8 cellular contexts compared by ENCODE assay signal in the genomic region with DNA sequence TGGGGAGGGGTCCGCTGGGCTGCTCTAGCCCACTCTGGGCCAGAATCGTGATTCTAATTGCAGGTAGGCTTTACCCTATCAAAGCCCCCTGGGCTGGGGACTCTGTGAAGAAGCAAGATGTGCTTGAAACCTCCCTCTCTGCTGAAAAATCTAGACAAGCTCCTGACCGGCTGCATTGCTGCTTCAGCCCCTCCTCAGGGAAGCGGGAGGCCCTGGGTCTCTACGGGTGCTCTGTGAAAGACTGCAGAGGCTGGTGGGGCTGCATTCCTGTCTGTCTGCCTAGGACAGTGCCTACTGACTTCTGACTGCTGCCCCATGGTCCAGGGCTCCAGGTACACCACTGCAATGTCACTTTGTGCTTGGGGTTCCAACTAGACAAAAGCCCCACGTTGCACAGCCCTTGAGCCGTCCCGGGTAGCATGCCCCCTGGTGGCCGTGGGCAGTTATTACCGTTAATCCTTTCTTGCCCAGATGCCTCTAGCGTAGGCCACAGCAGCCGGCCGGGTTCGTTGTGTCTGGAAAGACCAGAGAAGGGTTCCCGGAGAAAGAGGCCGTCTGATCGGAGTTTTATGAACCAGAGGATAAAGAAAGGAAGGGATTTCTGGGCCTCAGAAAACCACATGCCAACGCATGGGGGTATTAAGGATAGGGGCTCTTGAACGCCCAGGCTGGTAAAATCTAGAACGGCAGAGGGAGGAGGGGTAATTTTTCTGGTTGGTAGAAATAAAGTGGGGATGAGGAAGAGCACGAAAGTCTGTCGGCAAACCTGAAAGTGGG. TPM values are rescaled to one million over a fixed set of nuclear protein-coding genes. Genes with fewer than 3 reads are reported as not detected.
DNase-seq lines count a peak whose midpoint lies in the region; ATAC-seq and TF ChIP-seq lines count a peak whose summit lies in the region.

No MANE protein-coding gene starts in this region.

- no peaks in the 10 kb centered on the region for H3K36me3 Mint-ChIP-seq in glutamatergic neuron (ENCODE audit: unreplicated experiment)

- no peak overlapping the region for H3K9ac ChIP-seq in OCI-LY3 (ENCODE audit: low read length)

- DNase-seq in activated gamma-delta T cell treated with Interleukin-2 at 50 U/mL for 16 hours (peak; percentile 38), activated gamma-delta T cell (lab: John Stamatoyannopoulos, UW) (no peak), activated T-helper 1 cell treated with Interleukin-2 at 50 U/mL for 16 hours (ENCODE audit: low read depth) (peak; percentile 21), glutamatergic neuron (peak; percentile 78)
- peak; percentile 28 to 51 for DNase-seq in stimulated activated CD4-positive, alpha-beta T cell treated with anti-CD3 and anti-CD28 coated beads, Interleukin-12 subunit alpha, Interleukin-12 subunit beta, amount 100 ng/mL, for 24 hours (ENCODE audit: low read depth in 2 of 2)

- no peaks in the 10 kb centered on the region for H3K79me2 ChIP-seq in OCI-LY3 (ENCODE audit: low read length)

- no peaks in the 10 kb centered on the region for H3K9me3 Mint-ChIP-seq in glutamatergic neuron (ENCODE audit: unreplicated experiment)

- ATAC-seq in HG03103 (IDR thresholded peaks at IDR 0.05; ENCODE audit: low read depth, unreplicated experiment) = peak; percentile 71
- no peak for ATAC-seq in GM18505 (IDR thresholded peaks at IDR 0.05; ENCODE audit: unreplicated experiment)

- H3K4me2 ChIP-seq in OCI-LY3 (ENCODE audit: low read length) = no peak overlapping the region

- no peaks in the 10 kb centered on the region for H3K36me3 ChIP-seq in OCI-LY3 (replicated peaks; ENCODE audit: low read depth, low read length)

- no peaks in the 10 kb centered on the region for H4K20me1 ChIP-seq in OCI-LY3 (ENCODE audit: insufficient read depth, low read length)

- no peak for TF ChIP-seq POLR2A in GM18505 (IDR thresholded peaks at IDR 0.05; ENCODE audit: borderline replicate concordance, extremely low read depth, insufficient read depth, insufficient read length)

- H3K27me3 ChIP-seq in OCI-LY3 (ENCODE audit: low read depth, low read length) = no peaks in the 10 kb centered on the region

- H3K27me3 Mint-ChIP-seq in glutamatergic neuron (ENCODE audit: unreplicated experiment) = peaks cover 3% of the 10 kb centered on the region

- H3K4me3 ChIP-seq in OCI-LY3 (ENCODE audit: low read length) = no peak overlapping the region

- no peak overlapping the region; the same call in 1 of the 2 replicates for H2AFZ ChIP-seq in OCI-LY3 (ENCODE audit: low read depth, low read length)

- peak; percentile 87 for TF ChIP-seq CTCF in OCI-LY3 (IDR thresholded peaks at IDR 0.05; ENCODE audit: low read depth, low read length)
- peak; percentile 93 for TF ChIP-seq CTCF in glutamatergic neuron (IDR thresholded peaks at IDR 0.05; ENCODE audit: partially characterized antibody, unreplicated experiment)

- H3K27ac Mint-ChIP-seq in glutamatergic neuron (ENCODE audit: unreplicated experiment) = no peak overlapping the region

- no peaks in the 10 kb centered on the region for H3K9me3 ChIP-seq in OCI-LY3 (ENCODE audit: insufficient read depth, low read length)

- no peak overlapping the region for H3K4me3 Mint-ChIP-seq in glutamatergic neuron (ENCODE audit: unreplicated experiment)

- no peaks in the 10 kb centered on the region for H3K4me1 ChIP-seq in OCI-LY3 (ENCODE audit: low read length)

- H3K4me1 Mint-ChIP-seq in glutamatergic neuron (ENCODE audit: low read depth, unreplicated experiment) = no peaks in the 10 kb centered on the region

- no peak overlapping the region for H3K27ac ChIP-seq in OCI-LY3 (ENCODE audit: low read length)

RNA-seq across cellular contexts. Expression of gene C1QL2, which starts 15.9 kb away (rescaled TPM):
- not detected for total RNA-seq in glutamatergic neuron (ENCODE audit: unreplicated experiment)

RNA-seq across cellular contexts. Expression of gene STEAP3, which starts 49.2 kb away (rescaled TPM):
- total RNA-seq in glutamatergic neuron (ENCODE audit: unreplicated experiment) = 2.1 TPM
